In the genomic region with DNA sequence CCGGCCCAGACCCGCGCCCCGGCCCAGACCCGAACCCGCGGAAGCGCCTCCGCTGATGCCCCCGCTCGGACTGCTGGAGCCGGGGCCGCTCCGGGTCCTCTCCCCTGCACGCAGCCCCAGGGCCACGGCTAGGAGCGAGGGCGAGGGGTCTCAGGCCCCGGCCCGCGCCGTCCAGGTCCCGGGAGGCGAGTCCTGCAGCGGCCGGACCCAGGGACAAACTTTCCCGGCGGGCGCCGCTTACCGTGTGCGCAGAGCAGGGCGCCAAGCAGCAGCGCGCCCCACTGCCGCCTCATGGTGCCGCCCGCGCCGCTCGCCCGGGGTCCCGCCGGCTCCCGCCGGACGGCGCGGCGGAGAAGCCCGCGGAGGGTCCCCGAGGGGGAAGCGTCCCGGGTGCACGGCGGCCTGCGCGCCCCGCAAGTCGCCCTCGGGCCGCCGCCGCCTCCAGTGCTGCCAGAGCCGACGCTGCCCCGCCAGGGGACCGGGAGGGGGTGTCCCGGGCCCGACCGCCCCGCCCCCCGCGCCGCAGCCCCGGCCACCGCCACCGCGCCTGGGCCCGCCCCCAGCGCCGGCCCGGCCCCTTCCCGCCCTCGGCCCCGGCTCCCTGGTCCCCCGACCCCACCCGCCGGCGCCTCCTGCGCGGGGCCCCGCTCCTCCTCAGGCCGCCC, we compare ENCODE assay signal across 8 cellular contexts. TPM values are rescaled to one million over a fixed set of nuclear protein-coding genes. Genes with fewer than 3 reads are reported as not detected.
A peak's percentile ranks its signal among the peaks of the same experiment; 100 is the strongest.
DNase-seq lines count a peak whose midpoint lies in the region; ATAC-seq and TF ChIP-seq lines count a peak whose summit lies in the region.

A gene with protein sequence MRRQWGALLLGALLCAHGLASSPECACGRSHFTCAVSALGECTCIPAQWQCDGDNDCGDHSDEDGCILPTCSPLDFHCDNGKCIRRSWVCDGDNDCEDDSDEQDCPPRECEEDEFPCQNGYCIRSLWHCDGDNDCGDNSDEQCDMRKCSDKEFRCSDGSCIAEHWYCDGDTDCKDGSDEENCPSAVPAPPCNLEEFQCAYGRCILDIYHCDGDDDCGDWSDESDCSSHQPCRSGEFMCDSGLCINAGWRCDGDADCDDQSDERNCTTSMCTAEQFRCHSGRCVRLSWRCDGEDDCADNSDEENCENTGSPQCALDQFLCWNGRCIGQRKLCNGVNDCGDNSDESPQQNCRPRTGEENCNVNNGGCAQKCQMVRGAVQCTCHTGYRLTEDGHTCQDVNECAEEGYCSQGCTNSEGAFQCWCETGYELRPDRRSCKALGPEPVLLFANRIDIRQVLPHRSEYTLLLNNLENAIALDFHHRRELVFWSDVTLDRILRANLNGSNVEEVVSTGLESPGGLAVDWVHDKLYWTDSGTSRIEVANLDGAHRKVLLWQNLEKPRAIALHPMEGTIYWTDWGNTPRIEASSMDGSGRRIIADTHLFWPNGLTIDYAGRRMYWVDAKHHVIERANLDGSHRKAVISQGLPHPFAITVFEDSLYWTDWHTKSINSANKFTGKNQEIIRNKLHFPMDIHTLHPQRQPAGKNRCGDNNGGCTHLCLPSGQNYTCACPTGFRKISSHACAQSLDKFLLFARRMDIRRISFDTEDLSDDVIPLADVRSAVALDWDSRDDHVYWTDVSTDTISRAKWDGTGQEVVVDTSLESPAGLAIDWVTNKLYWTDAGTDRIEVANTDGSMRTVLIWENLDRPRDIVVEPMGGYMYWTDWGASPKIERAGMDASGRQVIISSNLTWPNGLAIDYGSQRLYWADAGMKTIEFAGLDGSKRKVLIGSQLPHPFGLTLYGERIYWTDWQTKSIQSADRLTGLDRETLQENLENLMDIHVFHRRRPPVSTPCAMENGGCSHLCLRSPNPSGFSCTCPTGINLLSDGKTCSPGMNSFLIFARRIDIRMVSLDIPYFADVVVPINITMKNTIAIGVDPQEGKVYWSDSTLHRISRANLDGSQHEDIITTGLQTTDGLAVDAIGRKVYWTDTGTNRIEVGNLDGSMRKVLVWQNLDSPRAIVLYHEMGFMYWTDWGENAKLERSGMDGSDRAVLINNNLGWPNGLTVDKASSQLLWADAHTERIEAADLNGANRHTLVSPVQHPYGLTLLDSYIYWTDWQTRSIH (N-terminal part only) (minus strand): TSS at position 464 of the 665 bp plus-strand sequence. CDS start 171 bp downstream, at position 293.

- peak; percentile 85 for DNase-seq in GM03348 (ENCODE audit: low spot score)
- peak; percentile 40 for DNase-seq in HK-2 (ENCODE audit: unreplicated experiment)
- DNase-seq in activated CD8-positive, alpha-beta T cell treated with anti-CD3 and anti-CD28 coated beads for 36 hours, result peak; percentile 36
- peak; percentile 84 for DNase-seq in endodermal cell
- peak; percentile 49 to 68 for DNase-seq in mesothelial cell of epicardium (ENCODE audit: low spot score in 2 of 2, unreplicated experiment in 2 of 2)
- no peak for DNase-seq in testis
- no peak for DNase-seq in MV-4-11 (lab: John Stamatoyannopoulos, UW)

- CTCF ChIA-PET in activated CD8-positive, alpha-beta T cell treated with anti-CD3 and anti-CD28 coated beads for 36 hours (lab: Charles Lee), result interaction anchor here (2.0 to 3.9 kb wide), 3 partner anchors 18 to 243 kb away, joined by 4 to 33 read pairs (median 10); a partner anchor contains a TSS

- 0% methylated on average over 16 to 95 of the region's 95 CpGs for WGBS in endodermal cell (ENCODE audit: insufficient coverage in 1 of 2, insufficient read length in 1 of 2), 2 experiments
- 0% methylated on average over 15 to 32 of the region's 95 CpGs for WGBS in testis, 2 donors

- no peak within 1 kb of the TSS for H3K27ac Mint-ChIP-seq in activated CD8-positive, alpha-beta T cell treated with anti-CD3 and anti-CD28 coated beads for 36 hours
- H3K27ac Mint-ChIP-seq in endodermal cell (peak within 1 kb of the TSS; percentile 67), mesothelial cell of epicardium (peak within 1 kb of the TSS; percentile 82)

- TF ChIP-seq POLR2A in testis (IDR thresholded peaks at IDR 0.05), result no peak

- H3K4me3 ChIP-seq in endodermal cell (ENCODE audit: low read length) (peak within 1 kb of the TSS; percentile 77), testis (peak within 1 kb of the TSS; percentile 58 to 65)

- H3K27me3 ChIP-seq in endodermal cell (ENCODE audit: control insufficient read depth, insufficient read depth, low read length, poor library complexity, severe bottlenecking) (peaks cover 20% of the 10 kb centered on the region), testis (no peaks in the 10 kb centered on the region)

- H3K9me3 ChIP-seq in endodermal cell (ENCODE audit: control insufficient read depth, low read length) (no peaks in the 10 kb centered on the region), testis (no peaks in the 10 kb centered on the region)

- peak within 1 kb of the TSS; percentile 69 for H3K4me3 Mint-ChIP-seq in activated CD8-positive, alpha-beta T cell treated with anti-CD3 and anti-CD28 coated beads for 36 hours
- H3K4me3 Mint-ChIP-seq in endodermal cell, result peak within 1 kb of the TSS; percentile 74
- peak within 1 kb of the TSS; percentile 83 for H3K4me3 Mint-ChIP-seq in mesothelial cell of epicardium

- H3K9ac ChIP-seq in endodermal cell (ENCODE audit: extremely low read depth, low read length, poor library complexity, severe bottlenecking), result peak within 1 kb of the TSS; percentile 17

- H3K36me3 ChIP-seq in endodermal cell (ENCODE audit: control insufficient read depth, insufficient read depth, low read length), result no peaks in the 10 kb centered on the region
- H3K36me3 ChIP-seq in testis (ENCODE audit: low read depth, missing control alignments), result no peaks in the 10 kb centered on the region

- intact Hi-C loops in activated CD8-positive, alpha-beta T cell treated with anti-CD3 and anti-CD28 coated beads for 36 hours (cut with micrococcal nuclease), result no loop called here
- intact Hi-C loops in testis (cut with DNase I; ENCODE audit: low total_unique reads), result no loop called here

- H3K4me1 ChIP-seq in endodermal cell (ENCODE audit: control insufficient read depth, insufficient read depth, low read length) (no peaks in the 10 kb centered on the region), testis (peaks cover 7% of the 10 kb centered on the region)

- H3K27ac ChIP-seq in endodermal cell (ENCODE audit: low read depth, low read length), result peak within 1 kb of the TSS; percentile 80
- no peak within 1 kb of the TSS for H3K27ac ChIP-seq in testis

- H3K27me3 Mint-ChIP-seq in activated CD8-positive, alpha-beta T cell treated with anti-CD3 and anti-CD28 coated beads for 36 hours, result peaks cover 47% of the 10 kb centered on the region
- H3K27me3 Mint-ChIP-seq in endodermal cell (ENCODE audit: insufficient read depth), result peaks cover 34% of the 10 kb centered on the region
- no peaks in the 10 kb centered on the region for H3K27me3 Mint-ChIP-seq in mesothelial cell of epicardium (ENCODE audit: low read depth)

- H3K4me1 Mint-ChIP-seq in activated CD8-positive, alpha-beta T cell treated with anti-CD3 and anti-CD28 coated beads for 36 hours (ENCODE audit: low read depth), result peaks cover 23% of the 10 kb centered on the region
- H3K4me1 Mint-ChIP-seq in endodermal cell, result peaks cover 29% of the 10 kb centered on the region
- peaks cover 44% of the 10 kb centered on the region for H3K4me1 Mint-ChIP-seq in mesothelial cell of epicardium

- no peak for TF ChIP-seq CTCF in activated CD8-positive, alpha-beta T cell treated with anti-CD3 and anti-CD28 coated beads for 36 hours (IDR thresholded peaks at IDR 0.05)
- no peak for TF ChIP-seq CTCF in endodermal cell (conservative IDR thresholded peaks at IDR 0.05)
- no peak for TF ChIP-seq CTCF in mesothelial cell of epicardium (IDR thresholded peaks at IDR 0.05; ENCODE audit: unreplicated experiment)
- TF ChIP-seq CTCF in testis (IDR thresholded peaks at IDR 0.05), result no peak

- no peaks in the 10 kb centered on the region for H3K36me3 Mint-ChIP-seq in activated CD8-positive, alpha-beta T cell treated with anti-CD3 and anti-CD28 coated beads for 36 hours (ENCODE audit: low read depth)
- H3K36me3 Mint-ChIP-seq in endodermal cell (ENCODE audit: low read depth) (no peaks in the 10 kb centered on the region), mesothelial cell of epicardium (no peaks in the 10 kb centered on the region)

- ATAC-seq in activated CD8-positive, alpha-beta T cell treated with anti-CD3 and anti-CD28 coated beads for 36 hours, result peak; percentile 63
- ATAC-seq in GM21737 (IDR thresholded peaks at IDR 0.05; ENCODE audit: unreplicated experiment), result no peak

- POLR2A ChIA-PET in activated CD8-positive, alpha-beta T cell treated with anti-CD3 and anti-CD28 coated beads for 36 hours (lab: Charles Lee), result interaction anchor here (0.8 to 2.3 kb wide), 2 partner anchors 19 to 88 kb away, joined by 5 to 8 read pairs; a partner anchor contains a TSS

- H3K9me3 Mint-ChIP-seq in activated CD8-positive, alpha-beta T cell treated with anti-CD3 and anti-CD28 coated beads for 36 hours, result no peaks in the 10 kb centered on the region
- H3K9me3 Mint-ChIP-seq in endodermal cell (no peaks in the 10 kb centered on the region), mesothelial cell of epicardium (no peaks in the 10 kb centered on the region)

RNA-seq across cellular contexts. Expression of the gene that starts here (rescaled TPM):
- total RNA-seq in activated CD8-positive, alpha-beta T cell treated with anti-CD3 and anti-CD28 coated beads for 36 hours, result under 1 TPM; 0.36 to 0.45 TPM
- 10 to 100 TPM; 12.6 to 13.6 TPM for total RNA-seq in endodermal cell
- 73.5 TPM for polyA plus RNA-seq in endodermal cell (2013, experiment 1 of 2)
- 68.7 TPM for polyA plus RNA-seq in endodermal cell (2013, experiment 2 of 2)
- total RNA-seq in mesothelial cell of epicardium, result 26.2 to 29.2 TPM (median 26.8 TPM) in 3 replicates
- total RNA-seq in testis, result 1 to 10 TPM; 4.9 to 8.1 TPM
- 7.8 TPM for polyA plus RNA-seq in testis (ENCODE audit: insufficient read depth, low read depth, low replicate concordance)

Comparison
In these comparisons a context has a peak if more than half of its experiments do, and no peak if none do; other contexts are left out.
1. RNA of the gene that starts here (total RNA-seq): 26.2 to 29.2 TPM in mesothelial cell of epicardium, 12.6 to 13.6 TPM in endodermal cell and 4.9 to 8.1 TPM in testis; 0.36 to 0.45 TPM in activated CD8-positive, alpha-beta T cell treated with anti-CD3 and anti-CD28 coated beads for 36 hours; every median in the first group is over 4 times any median in the second.
2. Peak in DNase-seq and ATAC-seq in activated CD8-positive, alpha-beta T cell treated with anti-CD3 and anti-CD28 coated beads for 36 hours; RNA of the gene not detected or under 1 TPM.
3. DNase-seq: peak in GM03348 (single experiment), HK-2 (single experiment), endodermal cell (single experiment) and mesothelial cell of epicardium (2 of 2); none in testis (single experiment) and MV-4-11 (single experiment).
4. Peak in every context shown above with its lines, with median percentiles within 50 percentile points of each other: H3K4me3 Mint-ChIP-seq.